Comparison of ENCODE assay signal across 2 cellular contexts in the genomic region with DNA sequence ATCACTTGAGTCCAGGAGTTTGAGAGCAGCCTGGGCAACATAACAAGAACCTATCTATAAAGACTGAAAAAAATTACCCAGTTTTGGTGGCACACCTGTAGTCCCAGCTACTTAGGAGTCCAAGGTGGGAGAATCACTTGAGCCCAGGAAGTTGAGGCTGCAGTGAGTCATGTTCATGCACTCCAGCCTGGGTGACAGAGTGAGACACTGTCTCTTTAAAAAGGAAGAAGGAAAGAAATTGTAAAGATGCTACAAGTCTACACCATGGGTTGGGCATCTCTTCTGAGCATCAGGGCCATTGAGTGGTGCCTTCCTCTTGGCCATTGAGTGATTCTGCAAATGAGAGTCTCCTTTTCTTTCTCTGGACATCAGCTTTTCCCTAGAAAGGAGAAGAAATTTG.
A peak's percentile ranks its signal among the peaks of the same experiment; 100 is the strongest.
TF ChIP-seq lines count a peak whose summit lies in the region.

No MANE protein-coding gene starts in this region.

TF ChIP-seq in GM23338, 12 proteins besides CTCF, POLR2A, EP300 and RAD21 (continues in another document):
- TF ChIP-seq EZH2 (IDR thresholded peaks at IDR 0.05; ENCODE audit: low read depth, unreplicated experiment) (no peak), ZNF331 (CRISPR knock-in tag; IDR thresholded peaks at IDR 0.05; ENCODE audit: low read depth) (no peak), STAT1 (IDR thresholded peaks at IDR 0.05; ENCODE audit: unreplicated experiment) (no peak), ZNF114 (CRISPR knock-in tag; IDR thresholded peaks at IDR 0.05) (no peak), ZNF462 (CRISPR knock-in tag; IDR thresholded peaks at IDR 0.05) (no peak), JUNB (IDR thresholded peaks at IDR 0.05; ENCODE audit: unreplicated experiment) (no peak), EZH2phosphoT487 (IDR thresholded peaks at IDR 0.05; ENCODE audit: unreplicated experiment) (no peak), NANOG (IDR thresholded peaks at IDR 0.05; ENCODE audit: borderline replicate concordance) (no peak), CREB1 (CRISPR knock-in tag; IDR thresholded peaks at IDR 0.05; ENCODE audit: low read depth) (no peak), POLR2AphosphoS5 (IDR thresholded peaks at IDR 0.05; ENCODE audit: low read depth) (no peak), REST (IDR thresholded peaks at IDR 0.05; ENCODE audit: unreplicated experiment) (no peak)

TF ChIP-seq in K562, 482 proteins besides CTCF, POLR2A, EP300 and RAD21:
- TF ChIP-seq NFXL1 (CRISPR knock-in tag; IDR thresholded peaks at IDR 0.05) (no peak), HES1 (IDR thresholded peaks at IDR 0.05; ENCODE audit: low read depth) (no peak), ZFP91 (CRISPR knock-in tag; IDR thresholded peaks at IDR 0.05) (peak; percentile 63; the same call in 1 of the 2 replicates), MXI1 (IDR thresholded peaks at IDR 0.05; ENCODE audit: low read depth, low read length) (no peak), DMBX1 (CRISPR knock-in tag; IDR thresholded peaks at IDR 0.05; ENCODE audit: borderline replicate concordance) (no peak)
